Comparison of ENCODE assay signal across 8 cellular contexts in the genomic region with DNA sequence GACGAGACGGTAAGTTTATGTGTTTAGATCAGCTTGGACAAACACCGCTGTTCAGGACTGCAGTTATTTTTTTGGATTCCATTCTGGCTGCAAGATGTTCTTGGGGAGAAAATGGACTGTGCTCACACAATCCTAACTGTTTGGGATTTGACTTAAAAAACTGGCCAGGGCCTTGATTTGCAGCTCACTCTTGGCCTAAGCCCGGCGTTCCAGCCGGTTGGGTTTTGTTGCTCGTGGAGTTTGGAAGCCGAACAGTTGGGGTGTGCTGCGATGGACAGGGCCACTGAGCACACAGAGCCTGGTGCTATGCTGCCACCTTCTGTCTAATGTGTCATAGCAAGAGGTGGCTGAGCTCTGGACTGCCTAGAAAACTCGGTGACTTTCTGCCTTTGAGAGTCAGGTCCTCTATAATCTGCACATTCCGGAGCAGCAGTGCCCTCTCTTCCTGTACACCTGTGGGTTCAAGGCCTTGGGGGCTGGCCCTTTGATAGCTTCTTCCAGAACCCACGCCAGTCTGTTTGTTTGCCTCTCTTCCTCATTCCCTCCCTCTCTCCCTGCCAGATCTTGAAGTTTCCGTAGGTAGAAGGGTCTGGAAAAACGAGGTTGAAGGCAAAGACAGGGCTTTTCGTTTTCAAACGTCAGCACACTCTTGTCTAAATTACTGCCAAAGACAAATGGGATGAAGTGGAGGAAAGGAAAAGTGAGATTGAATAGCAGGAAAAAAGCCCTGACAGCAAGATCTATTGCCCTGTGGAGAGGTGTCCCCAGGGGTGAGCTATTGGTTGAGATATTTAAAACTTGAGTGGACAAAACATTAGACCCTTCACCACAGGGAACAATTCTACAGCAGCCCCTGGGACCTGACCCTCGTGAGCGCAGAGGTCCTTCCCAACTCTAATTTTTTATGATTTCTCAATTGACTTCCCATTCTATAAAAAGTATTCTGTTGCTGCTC.
DNase-seq lines count a peak whose midpoint lies in the region; ATAC-seq and TF ChIP-seq lines count a peak whose summit lies in the region.

No MANE protein-coding gene starts in this region.

- peak; percentile 88 for DNase-seq in A673 (ENCODE audit: low spot score)
- DNase-seq in NCI-H345 (lab: John Stamatoyannopoulos, UW) = peak; percentile 52
- peak; percentile 41 to 47 for DNase-seq in activated CD4-positive, alpha-beta T cell treated with anti-CD3 and anti-CD28 coated beads for 4 hours
- DNase-seq in dedifferentiated amniotic fluid mesenchymal stem cell (ENCODE audit: extremely low spot score) = peak; percentile 94
- peak; percentile 76 to 85 (median 80) for DNase-seq in right lobe of liver
- DNase-seq in stimulated activated CD4-positive, alpha-beta T cell treated with anti-CD3 and anti-CD28 coated beads, TNF-alpha, amount 100 ng/mL, for 1 hour (ENCODE audit: low read depth in 3 of 3, low spot score in 1 of 3) = peak; percentile 6 to 18 (median 14)

- intact Hi-C loops in A673 (cut with micrococcal nuclease; ENCODE audit: unreplicated experiment) (loop anchor here (1.0 to 10.0 kb wide), 6 partner anchors 70 to 910 kb away; no protein-coding TSS in a partner anchor), right lobe of liver (cut with DNase I) (loop anchor here in 1 of 2 donors (10.0 kb wide), 1 partner anchor 910 kb away; no protein-coding TSS in a partner anchor)

- H3K9me3 ChIP-seq in A673 (ENCODE audit: low read depth, low read length, poor library complexity, severe bottlenecking) (no peaks in the 10 kb centered on the region), right lobe of liver (no peaks in the 10 kb centered on the region)

- no peaks in the 10 kb centered on the region for H3K4me1 ChIP-seq in A673 (ENCODE audit: insufficient read depth, low read length, poor library complexity, severe bottlenecking)
- peaks cover 0 to 5% (median 0%) of the 10 kb centered on the region in 4 donors for H3K4me1 ChIP-seq in right lobe of liver

- H3K27ac ChIP-seq in A673 (ENCODE audit: low read depth, low read length, poor library complexity, severe bottlenecking) (no peak overlapping the region), right lobe of liver (peak overlapping the region in 1 of 3 donors; percentile 11)

- no peaks in the 10 kb centered on the region for H3K27me3 ChIP-seq in A673 (replicated peaks; ENCODE audit: insufficient read depth, low read depth, low read length, poor library complexity)
- no peaks in the 10 kb centered on the region for H3K27me3 ChIP-seq in right lobe of liver

- TF ChIP-seq CTCF in A673 (conservative IDR thresholded peaks at IDR 0.05; ENCODE audit: low read depth, low read length) (peak; percentile 87), right lobe of liver (IDR thresholded peaks at IDR 0.05) (peak; percentile 83 to 90 (median 88))

- ATAC-seq in GM18505 (IDR thresholded peaks at IDR 0.05; ENCODE audit: unreplicated experiment) (peak; percentile 92), HG03060 (IDR thresholded peaks at IDR 0.05; ENCODE audit: low read depth, unreplicated experiment) (peak; percentile 76), right lobe of liver (peak; percentile 98 to 99 (median 99))

- CTCF ChIA-PET in A673 (lab: Charles Lee) = interaction anchor here (0.6 to 1.5 kb wide), 9 partner anchors 69 to 909 kb away, joined by 3 to 7 read pairs (median 4); no protein-coding TSS in a partner anchor

- WGBS in right lobe of liver (ENCODE audit: insufficient coverage, low coverage, low lambda C conversion rate, missing lambda C conversion rate) = 9% methylated on average over 18 of the region's 18 CpGs

- TF ChIP-seq POLR2A in GM18505 (IDR thresholded peaks at IDR 0.05; ENCODE audit: borderline replicate concordance, extremely low read depth, insufficient read depth, insufficient read length) (no peak), right lobe of liver (IDR thresholded peaks at IDR 0.05) (no peak)

- H3K4me3 ChIP-seq in A673 (ENCODE audit: low read depth, low read length, poor library complexity, severe bottlenecking) (no peak overlapping the region), right lobe of liver (no peak overlapping the region)

- H3K36me3 ChIP-seq in A673 (ENCODE audit: insufficient read depth, low read length, poor library complexity, severe bottlenecking) = no peaks in the 10 kb centered on the region
- no peaks in the 10 kb centered on the region for H3K36me3 ChIP-seq in right lobe of liver

- POLR2A ChIA-PET in A673 (lab: Charles Lee; ENCODE audit: low non-redundant PET) = interaction anchor here (0.7 kb wide), 1 partner anchor 699 kb away, joined by 3 read pairs; no protein-coding TSS in a partner anchor

- no TSS peak for BruUV-seq in A673 (replicated peaks; lab: Mats Ljungman, UMichigan)

Comparison
In these comparisons a context has a peak if more than half of its experiments do, and no peak if none do; other contexts are left out.
1. DNase-seq: peak in every context shown above with its lines; median percentile 94 in dedifferentiated amniotic fluid mesenchymal stem cell; 88 in A673; 80 in right lobe of liver; 52 in NCI-H345; 44 in activated CD4-positive, alpha-beta T cell treated with anti-CD3 and anti-CD28 coated beads for 4 hours; 14 in stimulated activated CD4-positive, alpha-beta T cell treated with anti-CD3 and anti-CD28 coated beads, TNF-alpha, amount 100 ng/mL, for 1 hour.